In genomic region chr22:26612652-26613051, GRCh38 we compare ENCODE assay signal across 3 cellular contexts.
TF ChIP-seq lines count a peak whose summit lies in the region.

No MANE protein-coding gene starts in this region.

TF ChIP-seq in IMR-90, 13 proteins besides CTCF, POLR2A, EP300 and RAD21:
- TF ChIP-seq MAZ (IDR thresholded peaks at IDR 0.05; ENCODE audit: borderline replicate concordance, low read depth, low read length) (no peak), RCOR1 (IDR thresholded peaks at IDR 0.05; ENCODE audit: insufficient replicate concordance, low read length) (no peak), SMC3 (IDR thresholded peaks at IDR 0.05; ENCODE audit: low read depth, low read length) (no peak), CEBPB (IDR thresholded peaks at IDR 0.05; ENCODE audit: low read depth, low read length) (no peak), RFX5 (IDR thresholded peaks at IDR 0.05; ENCODE audit: low read depth, low read length) (no peak), CHD1 (IDR thresholded peaks at IDR 0.05; ENCODE audit: low read depth, low read length) (no peak), ELK1 (IDR thresholded peaks at IDR 0.05; ENCODE audit: borderline replicate concordance, low read depth, low read length) (no peak), USF2 (IDR thresholded peaks at IDR 0.05; ENCODE audit: low read depth, low read length) (no peak), MXI1 (IDR thresholded peaks at IDR 0.05; ENCODE audit: borderline replicate concordance, low read depth, low read length) (no peak), MAFK (IDR thresholded peaks at IDR 0.05; ENCODE audit: low read depth, low read length) (no peak), BHLHE40 (IDR thresholded peaks at IDR 0.05; ENCODE audit: low read depth, low read length) (no peak), FOS (IDR thresholded peaks at IDR 0.05; ENCODE audit: low read depth, low read length) (no peak), NFE2L2 (IDR thresholded peaks at IDR 0.05; ENCODE audit: low read depth, low read length) (no peak)
TF ChIP-seq in IMR-90: peak in this region for 0.

TF ChIP-seq in H1, 55 proteins besides CTCF, POLR2A, EP300 and RAD21:
- TF ChIP-seq TCF12 (IDR thresholded peaks at IDR 0.05; ENCODE audit: low read depth, low read length) (no peak), MAX (IDR thresholded peaks at IDR 0.05) (no peak), RFX5 (IDR thresholded peaks at IDR 0.05; ENCODE audit: borderline replicate concordance, low read depth, low read length) (no peak), GABPA (IDR thresholded peaks at IDR 0.05; ENCODE audit: borderline replicate concordance, insufficient read depth, low read length) (no peak), ZNF274 (IDR thresholded peaks at IDR 0.05; ENCODE audit: borderline replicate concordance, extremely low read depth, low read length) (no peak), SP4 (IDR thresholded peaks at IDR 0.05; ENCODE audit: low read length) (no peak), POU5F1 (IDR thresholded peaks at IDR 0.05; ENCODE audit: low read depth, low read length) (no peak), FOSL1 (IDR thresholded peaks at IDR 0.05; ENCODE audit: insufficient read depth, low read depth, low read length) (no peak), TBP (IDR thresholded peaks at IDR 0.05; ENCODE audit: low read depth, low read length) (no peak), CBX5 (IDR thresholded peaks at IDR 0.05; ENCODE audit: low read depth, low read length) (no peak), HDAC6 (IDR thresholded peaks at IDR 0.05; ENCODE audit: low read depth, low read length) (no peak), ATF2 (IDR thresholded peaks at IDR 0.05; ENCODE audit: low read length) (no peak), RBBP5 (IDR thresholded peaks at IDR 0.05; ENCODE audit: borderline replicate concordance, low read depth, low read length) (no peak), BRCA1 (IDR thresholded peaks at IDR 0.05; ENCODE audit: low read depth, low read length) (no peak), BCL11A (IDR thresholded peaks at IDR 0.05; ENCODE audit: low read depth in 2 of 2, low read length in 2 of 2) (no peak), GTF2F1 (IDR thresholded peaks at IDR 0.05; ENCODE audit: borderline replicate concordance, low read depth, low read length) (no peak)

TF ChIP-seq in SK-N-SH treated with all-trans-retinoic acid at 6 μM for 48 hours, 23 proteins besides CTCF, POLR2A, EP300 and RAD21:
- TF ChIP-seq CREB5 (CRISPR knock-in tag; IDR thresholded peaks at IDR 0.05; ENCODE audit: low read depth) (no peak), CSDC2 (CRISPR knock-in tag; IDR thresholded peaks at IDR 0.05) (no peak), BACH2 (CRISPR knock-in tag; IDR thresholded peaks at IDR 0.05; ENCODE audit: borderline replicate concordance) (no peak), ZFP3 (CRISPR knock-in tag; IDR thresholded peaks at IDR 0.05) (no peak), RARB (CRISPR knock-in tag; IDR thresholded peaks at IDR 0.05) (no peak), GLIS3 (CRISPR knock-in tag; IDR thresholded peaks at IDR 0.05) (no peak), PATZ1 (CRISPR knock-in tag; IDR thresholded peaks at IDR 0.05; ENCODE audit: borderline replicate concordance) (no peak), TSHZ2 (CRISPR knock-in tag; IDR thresholded peaks at IDR 0.05) (no peak), POU6F1 (CRISPR knock-in tag; IDR thresholded peaks at IDR 0.05; ENCODE audit: borderline replicate concordance, low read depth) (no peak), ISL1 (CRISPR knock-in tag; IDR thresholded peaks at IDR 0.05) (no peak), ZNF565 (CRISPR knock-in tag; conservative IDR thresholded peaks at IDR 0.05; ENCODE audit: low read depth) (no peak), OSR1 (CRISPR knock-in tag; IDR thresholded peaks at IDR 0.05) (no peak), ZNF8 (CRISPR knock-in tag; IDR thresholded peaks at IDR 0.05) (no peak), TOX (CRISPR knock-in tag; IDR thresholded peaks at IDR 0.05; ENCODE audit: borderline replicate concordance) (no peak), ESRRG (CRISPR knock-in tag; IDR thresholded peaks at IDR 0.05) (no peak), ZC3H10 (CRISPR knock-in tag; IDR thresholded peaks at IDR 0.05) (no peak), ZFP30 (CRISPR knock-in tag; IDR thresholded peaks at IDR 0.05) (no peak), ARNTL (CRISPR knock-in tag; IDR thresholded peaks at IDR 0.05; ENCODE audit: borderline replicate concordance, low read depth) (no peak), SNAI2 (CRISPR knock-in tag; IDR thresholded peaks at IDR 0.05) (no peak)
